ENCODE assay signal across 1 cellular context in genomic region chr7:149420006-149420405, GRCh38.
TF ChIP-seq lines count a peak whose summit lies in the region.

No MANE protein-coding gene starts in this region.

TF ChIP-seq in HepG2, 621 proteins besides CTCF, POLR2A, EP300 and RAD21:
- TF ChIP-seq PRDM15 (CRISPR knock-in tag; IDR thresholded peaks at IDR 0.05) (no peak), ATRX (CRISPR knock-in tag; IDR thresholded peaks at IDR 0.05; ENCODE audit: borderline replicate concordance) (no peak), DMTF1 (CRISPR knock-in tag; IDR thresholded peaks at IDR 0.05) (no peak), SOX13 (IDR thresholded peaks at IDR 0.05) (no peak), SOX13 (CRISPR knock-in tag; conservative IDR thresholded peaks at IDR 0.05 in 1 of 2, IDR thresholded peaks at IDR 0.05 in 1 of 2) (no peak), RBM39 (IDR thresholded peaks at IDR 0.05; ENCODE audit: low read depth, low read length, poor library complexity, severe bottlenecking) (no peak), SNAPC4 (CRISPR knock-in tag; IDR thresholded peaks at IDR 0.05) (no peak), HDAC2 (CRISPR knock-in tag; IDR thresholded peaks at IDR 0.05) (no peak), SIX4 (CRISPR knock-in tag; IDR thresholded peaks at IDR 0.05) (no peak), ZSCAN22 (CRISPR knock-in tag; IDR thresholded peaks at IDR 0.05) (no peak), CEBPG (CRISPR knock-in tag; IDR thresholded peaks at IDR 0.05) (no peak), ZNF142 (CRISPR knock-in tag; IDR thresholded peaks at IDR 0.05) (no peak), THAP9 (CRISPR knock-in tag; IDR thresholded peaks at IDR 0.05; ENCODE audit: borderline replicate concordance) (no peak), ZNF672 (CRISPR knock-in tag; IDR thresholded peaks at IDR 0.05) (no peak), CENPBD1 (CRISPR knock-in tag; IDR thresholded peaks at IDR 0.05; ENCODE audit: borderline replicate concordance, low read depth) (no peak), MED8 (CRISPR knock-in tag; IDR thresholded peaks at IDR 0.05; ENCODE audit: insufficient replicate concordance) (no peak), HMG20B (CRISPR knock-in tag; conservative IDR thresholded peaks at IDR 0.05) (no peak), ZNF17 (CRISPR knock-in tag; IDR thresholded peaks at IDR 0.05) (no peak)
